8 cellular contexts compared by ENCODE assay signal in genomic region chr6:35727206-35727934, GRCh38. TPM values are rescaled to one million over a fixed set of nuclear protein-coding genes. Genes with fewer than 3 reads are reported as not detected.
DNase-seq lines count a peak whose midpoint lies in the region; ATAC-seq and TF ChIP-seq lines count a peak whose summit lies in the region.

No MANE protein-coding gene starts in this region.

- H3K4me1 ChIP-seq in tibial artery: peaks cover 6 to 94% (median 88%) of the 10 kb centered on the region in 4 donors

- no peaks in the 10 kb centered on the region for H3K36me3 ChIP-seq in tibial artery

- intact Hi-C loops in tibial artery (cut with DNase I; ENCODE audit: low total_unique reads): loop anchor here (2.0 to 5.0 kb wide), 2 partner anchors 39 to 125 kb away; partner anchors contain the start of gene FKBP5

- H3K27me3 ChIP-seq in tibial artery: no peaks in the 10 kb centered on the region

- peak overlapping the region; percentile 50 for H3K4me3 ChIP-seq in LNCaP clone FGC (ENCODE audit: low read depth, low read length)
- H3K4me3 ChIP-seq in epithelial cell of proximal tubule (ENCODE audit: low read depth, low read length): peak overlapping the region; percentile 56
- H3K4me3 ChIP-seq in tibial artery: peak overlapping the region; percentile 53 to 64

- TF ChIP-seq CTCF in LNCaP clone FGC (IDR thresholded peaks at IDR 0.05; ENCODE audit: control insufficient read depth, extremely low read depth, insufficient read depth) (no peak), epithelial cell of proximal tubule (conservative IDR thresholded peaks at IDR 0.05; ENCODE audit: low read depth, low read length) (no peak), tibial artery (IDR thresholded peaks at IDR 0.05) (peak in 1 of 2 experiments; percentile 25)

- no peaks in the 10 kb centered on the region for H3K9me3 ChIP-seq in tibial artery

- H3K27ac ChIP-seq in tibial artery: peak overlapping the region; percentile 97 to 99

- peak; percentile 60 for DNase-seq in DMS 273 treated with DMSO at 0.1 percent for 48 hours (lab: John Stamatoyannopoulos, UW)
- no peak for DNase-seq in LNCaP clone FGC (ENCODE audit: low read depth)
- peak; percentile 60 for DNase-seq in T1000 (lab: John Stamatoyannopoulos, UW)
- DNase-seq in epithelial cell of proximal tubule (ENCODE audit: low read depth): no peak
- peak; percentile 95 for DNase-seq in mesenteric fat pad (ENCODE audit: low spot score)
- peak; percentile 95 to 98 for DNase-seq in tibial artery
- DNase-seq in activated CD8-positive, alpha-beta memory T cell treated with anti-CD3 and anti-CD28 coated beads, Interleukin-2, amount 50 U/mL, for 4 hours: no peak

- ATAC-seq in GM19467 (IDR thresholded peaks at IDR 0.05; ENCODE audit: unreplicated experiment): peak; percentile 7

RNA-seq across cellular contexts. Expression of gene ARMC12, which starts 9.5 kb away (rescaled TPM):
- total RNA-seq in epithelial cell of proximal tubule (0.29 TPM in 1 of 2 replicates, not detected in the other), mesenteric fat pad (0.58 TPM)

RNA-seq across cellular contexts. Expression of gene FKBP5, which starts 38.7 kb away (rescaled TPM):
- total RNA-seq in epithelial cell of proximal tubule (16.5 and 24.2 TPM in 2 replicates), mesenteric fat pad (212 TPM)

RNA-seq across cellular contexts. Expression of gene CLPSL2, which starts 49.0 kb away (rescaled TPM):
- not detected in 2 replicates for total RNA-seq in epithelial cell of proximal tubule
- not detected for total RNA-seq in mesenteric fat pad

RNA-seq across cellular contexts. Expression of gene CLPSL1, which starts 53.4 kb away (rescaled TPM):
- total RNA-seq in epithelial cell of proximal tubule (not detected in 2 replicates), mesenteric fat pad (not detected)

Comparison
In these comparisons a context has a peak if more than half of its experiments do, and no peak if none do; other contexts are left out.
1. DNase-seq: peak in DMS 273 treated with DMSO at 0.1 percent for 48 hours (single experiment), T1000 (single experiment), mesenteric fat pad (single experiment) and tibial artery (2 of 2); none in LNCaP clone FGC (single experiment), epithelial cell of proximal tubule (single experiment) and activated CD8-positive, alpha-beta memory T cell treated with anti-CD3 and anti-CD28 coated beads, Interleukin-2, amount 50 U/mL, for 4 hours (single experiment).
2. Peak in every context shown above with its lines, with median percentiles within 50 percentile points of each other: H3K4me3 ChIP-seq.